Comparison of ENCODE assay signal across 1 cellular context in genomic region chr6:88532241-88532860, GRCh38.
TF ChIP-seq lines count a peak whose summit lies in the region.

No MANE protein-coding gene starts in this region.

TF ChIP-seq in GM23338, 12 proteins besides CTCF, POLR2A, EP300 and RAD21 (continued from another document):
- TF ChIP-seq ZNF462 (CRISPR knock-in tag; IDR thresholded peaks at IDR 0.05) (no peak), EZH2 (IDR thresholded peaks at IDR 0.05; ENCODE audit: low read depth, unreplicated experiment) (no peak), REST (IDR thresholded peaks at IDR 0.05; ENCODE audit: unreplicated experiment) (no peak)
